In genomic region chr15:58605931-58606330, GRCh38 we compare ENCODE assay signal across 15 cellular contexts.
"Had no signal": no experiment of that assay in that cellular context is flagged by ENCODE, and none has a peak within 500 bp of the region (broad histone marks: within the 10 kb centered on the region; RNA-seq: fewer than 3 reads in every experiment).

No MANE protein-coding gene starts in this region.

- H3K4me1 ChIP-seq: adrenal gland, lower lobe of right lung had no signal

- ATAC-seq: activated CD4-positive, CD25-positive, alpha-beta regulatory T cell treated with anti-CD3 and anti-CD28 coated beads, Interleukin-2, amount 50 U/mL, for 24 hours; activated naive CD4-positive, alpha-beta T cell treated with anti-CD3 and anti-CD28 coated beads, Interleukin-2, amount 50 U/mL, for 72 hours; left cardiac atrium; stimulated activated naive B cell treated with anti-CD40 and anti-IgM and Interleukin-4, amounts not matched to agents 10 μg/mL and 1 μg/mL and 100 μg/mL, for 72 hours had no signal

- H3K4me1 Mint-ChIP-seq: nephron had no signal

- DNase-seq: activated CD4-positive, alpha-beta T cell treated with anti-CD3 and anti-CD28 coated beads, Interleukin-2, amount 50 U/mL, for 1 hour; activated CD8-positive, alpha-beta memory T cell treated with anti-CD3 and anti-CD28 coated beads for 24 hours; activated CD8-positive, alpha-beta memory T cell treated with anti-CD3 and anti-CD28 coated beads, Interleukin-2, amount 50 U/mL, for 48 hours; activated gamma-delta T cell; adrenal gland; effector CD8-positive, alpha-beta T cell; left cardiac atrium; lower lobe of right lung; retina; stimulated activated naive B cell treated with anti-CD40 and anti-IgM and Interleukin-4, amounts not matched to agents 10 μg/mL and 1 μg/mL and 100 μg/mL, for 72 hours; T1000 had no signal

- H3K27ac Mint-ChIP-seq: activated naive CD4-positive, alpha-beta T cell treated with anti-CD3 and anti-CD28 coated beads, Interleukin-2, amount 50 U/mL, for 72 hours; nephron; stimulated activated naive B cell treated with anti-CD40 and anti-IgM and Interleukin-4, amounts not matched to agents 10 μg/mL and 1 μg/mL and 100 μg/mL, for 72 hours had no signal

- H3K27me3 Mint-ChIP-seq: stimulated activated naive B cell treated with anti-CD40 and anti-IgM and Interleukin-4, amounts not matched to agents 10 μg/mL and 1 μg/mL and 100 μg/mL, for 72 hours had no signal

- H3K9me3 ChIP-seq: adrenal gland, lower lobe of right lung, thoracic aorta had no signal

- H3K4me3 Mint-ChIP-seq: nephron; stimulated activated naive B cell treated with anti-CD40 and anti-IgM and Interleukin-4, amounts not matched to agents 10 μg/mL and 1 μg/mL and 100 μg/mL, for 72 hours had no signal

- H3K27me3 ChIP-seq: adrenal gland had no signal

- H3K27ac ChIP-seq: adrenal gland, lower lobe of right lung, thoracic aorta had no signal

- H3K9me3 Mint-ChIP-seq: activated naive CD4-positive, alpha-beta T cell treated with anti-CD3 and anti-CD28 coated beads, Interleukin-2, amount 50 U/mL, for 72 hours; stimulated activated naive B cell treated with anti-CD40 and anti-IgM and Interleukin-4, amounts not matched to agents 10 μg/mL and 1 μg/mL and 100 μg/mL, for 72 hours had no signal

- H3K4me3 ChIP-seq: adrenal gland, lower lobe of right lung, thoracic aorta had no signal
